ENCODE assay signal across 7 cellular contexts in genomic region chr1:150563340-150564038, GRCh38. TPM values are rescaled to one million over a fixed set of nuclear protein-coding genes. Genes with fewer than 3 reads are reported as not detected.
DNase-seq lines count a peak whose midpoint lies in the region; ATAC-seq and TF ChIP-seq lines count a peak whose summit lies in the region.

No MANE protein-coding gene starts in this region.

- H3K36me3 Mint-ChIP-seq in activated CD8-positive, alpha-beta T cell treated with anti-CD3 and anti-CD28 coated beads for 36 hours (ENCODE audit: low read depth), result peaks cover 6% of the 10 kb centered on the region

- 80% methylated on average over 4 of the region's 4 CpGs for WGBS in HUES64

- H3K4me1 Mint-ChIP-seq in activated CD8-positive, alpha-beta T cell treated with anti-CD3 and anti-CD28 coated beads for 36 hours (ENCODE audit: low read depth), result peaks cover 62% of the 10 kb centered on the region

- H3K36me3 ChIP-seq in HUES64 (ENCODE audit: insufficient read depth, low read length) (no peaks in the 10 kb centered on the region), rectal smooth muscle tissue (ENCODE audit: control insufficient read depth, insufficient read depth, low read length) (no peaks in the 10 kb centered on the region)

- no peaks in the 10 kb centered on the region for H3K9me3 Mint-ChIP-seq in activated CD8-positive, alpha-beta T cell treated with anti-CD3 and anti-CD28 coated beads for 36 hours

- no peak for TF ChIP-seq CTCF in activated CD8-positive, alpha-beta T cell treated with anti-CD3 and anti-CD28 coated beads for 36 hours (IDR thresholded peaks at IDR 0.05)
- no peak for TF ChIP-seq CTCF in fibroblast of pulmonary artery (IDR thresholded peaks at IDR 0.05; ENCODE audit: low read length, missing control alignments)

- intact Hi-C loops in activated CD8-positive, alpha-beta T cell treated with anti-CD3 and anti-CD28 coated beads for 36 hours (cut with micrococcal nuclease), result loop anchor here (2.0 to 10.0 kb wide), 4 partner anchors 15 to 131 kb away; partner anchors contain the start of genes ENSA, GOLPH3L and MCL1

- peak overlapping the region; percentile 99 for H3K27ac Mint-ChIP-seq in activated CD8-positive, alpha-beta T cell treated with anti-CD3 and anti-CD28 coated beads for 36 hours

- H3K9me3 ChIP-seq in HUES64 (ENCODE audit: insufficient read depth, low read depth, low read length), result no peaks in the 10 kb centered on the region

- H3K27ac ChIP-seq in HUES64 (ENCODE audit: low read depth, low read length) (peak overlapping the region; percentile 99), rectal smooth muscle tissue (ENCODE audit: low read depth, low read length) (peak overlapping the region; percentile 100)

- ATAC-seq in GM18511 (IDR thresholded peaks at IDR 0.05; ENCODE audit: unreplicated experiment) (peak; percentile 24), GM21515 (IDR thresholded peaks at IDR 0.05; ENCODE audit: unreplicated experiment) (no peak)
- peak; percentile 34 for ATAC-seq in activated CD8-positive, alpha-beta T cell treated with anti-CD3 and anti-CD28 coated beads for 36 hours

- peak; percentile 64 for DNase-seq in activated CD8-positive, alpha-beta T cell treated with anti-CD3 and anti-CD28 coated beads for 36 hours
- DNase-seq in fibroblast of pulmonary artery (ENCODE audit: low read depth), result peak; percentile 69
- DNase-seq in NCI-H524 treated with DMSO at 0.1 percent for 48 hours (lab: John Stamatoyannopoulos, UW), result no peak

- POLR2A ChIA-PET in activated CD8-positive, alpha-beta T cell treated with anti-CD3 and anti-CD28 coated beads for 36 hours (lab: Charles Lee), result interaction anchor here (0.8 to 24.5 kb wide), 6 partner anchors 12 to 91 kb away, joined by 3 to 678 read pairs (median 6); partner anchors contain the start of genes ENSA, MCL1 and TARS2

- H3K27me3 Mint-ChIP-seq in activated CD8-positive, alpha-beta T cell treated with anti-CD3 and anti-CD28 coated beads for 36 hours, result no peaks in the 10 kb centered on the region

- no peak overlapping the region for H3K4me3 ChIP-seq in HUES64 (ENCODE audit: low read length)
- no peak overlapping the region for H3K4me3 ChIP-seq in fibroblast of pulmonary artery (replicated peaks; ENCODE audit: low read depth, low read length)
- H3K4me3 ChIP-seq in rectal smooth muscle tissue (ENCODE audit: low read length), result peak overlapping the region; percentile 51

- CTCF ChIA-PET in activated CD8-positive, alpha-beta T cell treated with anti-CD3 and anti-CD28 coated beads for 36 hours (lab: Charles Lee), result interaction anchor here (0.6 to 11.2 kb wide), 6 partner anchors 12 to 432 kb away, joined by 3 to 324 read pairs (median 24); partner anchors contain the start of genes ADAMTSL4, ENSA and MCL1

- H3K4me1 ChIP-seq in HUES64 (ENCODE audit: insufficient read depth, low read length) (peaks cover 47% of the 10 kb centered on the region), rectal smooth muscle tissue (ENCODE audit: control insufficient read depth, insufficient read depth, low read length) (peaks cover 56% of the 10 kb centered on the region)

- H3K4me3 Mint-ChIP-seq in activated CD8-positive, alpha-beta T cell treated with anti-CD3 and anti-CD28 coated beads for 36 hours, result peak overlapping the region; percentile 88

- no peaks in the 10 kb centered on the region for H3K27me3 ChIP-seq in HUES64 (ENCODE audit: insufficient read depth, low read length)
- no peaks in the 10 kb centered on the region for H3K27me3 ChIP-seq in rectal smooth muscle tissue (ENCODE audit: control insufficient read depth, insufficient read depth, low read length)

- no peak overlapping the region for H3K9ac ChIP-seq in HUES64 (ENCODE audit: low read depth, low read length)
- H3K9ac ChIP-seq in rectal smooth muscle tissue (ENCODE audit: low read length), result peak overlapping the region; percentile 45

RNA-seq across cellular contexts. Expression of gene ADAMTSL4, which starts 14.3 kb away (rescaled TPM):
- 1.1 TPM for polyA plus RNA-seq in HUES64 (2013, experiment 1 of 2)
- 1.5 TPM for polyA plus RNA-seq in HUES64 (2013, experiment 2 of 2)
- under 1 TPM; 0.11 to 0.20 TPM for total RNA-seq in activated CD8-positive, alpha-beta T cell treated with anti-CD3 and anti-CD28 coated beads for 36 hours

RNA-seq across cellular contexts. Expression of gene MCL1, which starts 15.9 kb away (rescaled TPM):
- 126 TPM for polyA plus RNA-seq in HUES64 (2013, experiment 1 of 2)
- polyA plus RNA-seq in HUES64 (2013, experiment 2 of 2), result 126 TPM
- 100 to 1,000 TPM; 207 TPM for total RNA-seq in activated CD8-positive, alpha-beta T cell treated with anti-CD3 and anti-CD28 coated beads for 36 hours

RNA-seq across cellular contexts. Expression of gene FALEC, which starts 47.9 kb away (rescaled TPM):
- not detected for polyA plus RNA-seq in HUES64 (2013, experiment 1 of 2)
- polyA plus RNA-seq in HUES64 (2013, experiment 2 of 2), result not detected
- total RNA-seq in activated CD8-positive, alpha-beta T cell treated with anti-CD3 and anti-CD28 coated beads for 36 hours, result not detected

RNA-seq across cellular contexts. Expression of gene ECM1, which starts 55.6 kb away (rescaled TPM):
- 1.5 TPM for polyA plus RNA-seq in HUES64 (2013, experiment 1 of 2)
- 2.2 TPM for polyA plus RNA-seq in HUES64 (2013, experiment 2 of 2)
- total RNA-seq in activated CD8-positive, alpha-beta T cell treated with anti-CD3 and anti-CD28 coated beads for 36 hours, result under 1 TPM; 0.74 to 0.81 TPM
